In genomic region chr16:49158029-49158642, GRCh38 we compare ENCODE assay signal across 10 cellular contexts.
DNase-seq lines count a peak whose midpoint lies in the region; ATAC-seq and TF ChIP-seq lines count a peak whose summit lies in the region.
"Had no signal": no experiment of that assay in that cellular context is flagged by ENCODE, and none has a peak within 500 bp of the region (broad histone marks: within the 10 kb centered on the region; RNA-seq: fewer than 3 reads in every experiment).

No MANE protein-coding gene starts in this region.

- no peak for ATAC-seq in GM21381 (IDR thresholded peaks at IDR 0.05; ENCODE audit: unreplicated experiment)

- in situ Hi-C loops in SK-MEL-5 (cut with HindIII; ENCODE audit: low pct_unique_long_range_greater_than_20kb, low sequenced_read_pairs), result no loop called here

- TF ChIP-seq CTCF in fibroblast of villous mesenchyme (IDR thresholded peaks at IDR 0.05; ENCODE audit: insufficient read depth, low read depth, low read length), result no peak

- DNase-seq in stimulated activated CD4-positive, alpha-beta T cell treated with anti-CD3 and anti-CD28 coated beads, Interleukin-2, amount 100 ng/mL, for 48 hours, result peak; percentile 1 to 2
- no peak for DNase-seq in stimulated activated CD4-positive, alpha-beta T cell treated with anti-CD3 and anti-CD28 coated beads, Interleukin-1b, Interleukin-23, amount 100 ng/mL, for 48 hours
- DNase-seq in SK-MEL-5 (ENCODE audit: low read depth, low spot score), result peak; percentile 9
- peak; percentile 6 for DNase-seq in fibroblast of villous mesenchyme (ENCODE audit: low read depth)
- DNase-seq in hepatic stellate cell (ENCODE audit: low spot score), result no peak
- DNase-seq in substantia nigra (lab: John Stamatoyannopoulos, UW), result no peak
- no peak for DNase-seq in NCI-H1436 treated with DMSO at 0.1 percent for 48 hours (lab: John Stamatoyannopoulos, UW)
- DNase-seq: NCI-H524 treated with DMSO at 0.1 percent for 48 hours had no signal

- H3K4me3 ChIP-seq in fibroblast of villous mesenchyme (ENCODE audit: low read depth, low read length), result no peak overlapping the region
- H3K4me3 ChIP-seq: smooth muscle cell had no signal

- H3K27ac ChIP-seq in substantia nigra (ENCODE audit: low read depth, low read length, poor library complexity, severe bottlenecking), result no peak overlapping the region

Comparison
In these comparisons a context has a peak if more than half of its experiments do, and no peak if none do; other contexts are left out.
1. DNase-seq: peak in stimulated activated CD4-positive, alpha-beta T cell treated with anti-CD3 and anti-CD28 coated beads, Interleukin-2, amount 100 ng/mL, for 48 hours (2 of 2), SK-MEL-5 (single experiment) and fibroblast of villous mesenchyme (single experiment); none in stimulated activated CD4-positive, alpha-beta T cell treated with anti-CD3 and anti-CD28 coated beads, Interleukin-1b, Interleukin-23, amount 100 ng/mL, for 48 hours (single experiment), hepatic stellate cell (single experiment), substantia nigra (0 of 49) and NCI-H1436 treated with DMSO at 0.1 percent for 48 hours (single experiment).